ENCODE assay signal across 1 cellular context in the genomic region with DNA sequence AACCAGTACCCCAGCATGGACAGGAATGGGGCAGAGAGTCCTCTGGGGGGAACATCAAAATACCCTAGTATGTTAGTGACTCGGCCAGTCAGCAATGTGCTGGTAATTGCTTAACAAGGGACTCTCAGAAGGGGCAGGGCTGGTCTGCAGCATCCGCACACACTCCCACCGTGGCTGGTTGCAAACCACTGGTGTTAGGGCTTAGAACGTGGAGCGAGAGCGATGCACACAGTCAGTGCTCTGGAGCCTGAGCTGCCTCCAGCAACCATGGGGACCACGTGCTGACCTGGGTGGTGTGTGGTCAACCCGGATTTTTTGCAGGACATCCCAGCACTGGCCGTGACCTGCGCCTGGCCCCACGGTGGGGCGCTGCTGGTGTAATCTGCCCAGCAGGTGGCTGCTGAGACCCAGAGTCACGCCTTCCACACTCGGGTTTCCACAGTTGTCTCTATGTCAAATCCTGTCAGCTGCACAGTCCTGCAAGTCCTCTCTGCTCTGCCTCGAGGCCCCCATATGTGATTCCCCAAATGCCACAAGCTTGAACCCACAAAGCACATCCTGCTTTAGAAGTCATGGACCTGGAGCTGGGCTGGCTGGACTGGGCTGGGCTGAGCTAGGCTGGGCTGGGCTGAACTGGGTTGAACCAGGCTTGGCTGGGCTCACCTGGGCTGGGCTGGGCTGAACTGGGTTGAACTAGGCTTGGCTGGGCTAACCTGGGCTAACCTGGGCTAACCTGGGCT.
TF ChIP-seq lines count a peak whose summit lies in the region.

No MANE protein-coding gene starts in this region.

TF ChIP-seq in HepG2, 621 proteins besides CTCF, POLR2A, EP300 and RAD21:
- TF ChIP-seq IRF2 (CRISPR knock-in tag; IDR thresholded peaks at IDR 0.05) (no peak), ZSCAN20 (CRISPR knock-in tag; IDR thresholded peaks at IDR 0.05; ENCODE audit: borderline replicate concordance) (no peak), ZNF782 (CRISPR knock-in tag; IDR thresholded peaks at IDR 0.05; ENCODE audit: borderline replicate concordance) (no peak), TAF15 (IDR thresholded peaks at IDR 0.05; ENCODE audit: low read depth, low read length, poor library complexity, severe bottlenecking) (no peak), REL (CRISPR knock-in tag; conservative IDR thresholded peaks at IDR 0.05) (no peak), ATM (IDR thresholded peaks at IDR 0.05; ENCODE audit: borderline replicate concordance) (no peak), KDM5A (IDR thresholded peaks at IDR 0.05; ENCODE audit: borderline replicate concordance, low read length) (no peak), KAT2B (IDR thresholded peaks at IDR 0.05; ENCODE audit: borderline replicate concordance, low read depth, low read length) (no peak), ZNF850 (CRISPR knock-in tag; conservative IDR thresholded peaks at IDR 0.05) (no peak), SATB2 (CRISPR knock-in tag; IDR thresholded peaks at IDR 0.05) (no peak)
